In genomic region chr11:65569973-65570918, GRCh38 we compare ENCODE assay signal across 8 cellular contexts. TPM values are rescaled to one million over a fixed set of nuclear protein-coding genes. Genes with fewer than 3 reads are reported as not detected.
DNase-seq lines count a peak whose midpoint lies in the region; ATAC-seq and TF ChIP-seq lines count a peak whose summit lies in the region.

Gene ZNRD2, plus strand, starts transcription at chr11:65570477. Its CDS starts 15 bp downstream, at chr11:65570492.

- intact Hi-C loops in colonic mucosa (cut with DNase I): no loop called here

- peak within 1 kb of the TSS; percentile 84 for H3K4me3 ChIP-seq in colonic mucosa

- ATAC-seq in GM19324 (IDR thresholded peaks at IDR 0.05; ENCODE audit: low FRiP score, unreplicated experiment) (peak; percentile 63), HG03469 (IDR thresholded peaks at IDR 0.05; ENCODE audit: unreplicated experiment) (peak; percentile 41), left lobe of liver (peak; percentile 73)

- H3K36me3 ChIP-seq in colonic mucosa: no peaks in the 10 kb centered on the region

- H3K9me3 ChIP-seq in colonic mucosa: no peaks in the 10 kb centered on the region

- DNase-seq in C1 segment of cervical spinal cord (lab: John Stamatoyannopoulos, UW) (peak; percentile 94 to 100 (median 98)), NCI-H526 (lab: John Stamatoyannopoulos, UW) (peak; percentile 96 to 99), colonic mucosa (peak; percentile 97), left lobe of liver (ENCODE audit: low spot score) (peak; percentile 98)
- DNase-seq in activated CD4-positive, alpha-beta T cell treated with anti-CD3 and anti-CD28 coated beads for 48 hours: peak; percentile 100
- peak; percentile 98 for DNase-seq in stimulated activated CD4-positive, alpha-beta T cell treated with anti-CD3 and anti-CD28 coated beads, Interleukin-2, amount 100 ng/mL, for 4 hours (ENCODE audit: low read depth)

- H3K9ac ChIP-seq in colonic mucosa (ENCODE audit: low read depth in 2 of 2, low read length in 2 of 2): peak within 1 kb of the TSS; percentile 85 to 97

- peaks cover 32% of the 10 kb centered on the region for H3K4me1 ChIP-seq in colonic mucosa

- TF ChIP-seq CTCF in colonic mucosa (IDR thresholded peaks at IDR 0.05): peak; percentile 26

- peak within 1 kb of the TSS; percentile 95 for H3K27ac ChIP-seq in colonic mucosa

- no peaks in the 10 kb centered on the region for H3K27me3 ChIP-seq in colonic mucosa

RNA-seq across cellular contexts. Expression of gene ZNRD2, which starts in this region (rescaled TPM):
- total RNA-seq in colonic mucosa (10 to 100 TPM; 16.6 to 30.8 TPM), left lobe of liver (17.0 TPM)

Comparison
In these comparisons a context has a peak if more than half of its experiments do, and no peak if none do; other contexts are left out.
1. Peak in every context shown above with its lines: DNase-seq, ATAC-seq, H3K4me3 ChIP-seq and H3K27ac ChIP-seq.